ENCODE assay signal across 12 cellular contexts in the genomic region with DNA sequence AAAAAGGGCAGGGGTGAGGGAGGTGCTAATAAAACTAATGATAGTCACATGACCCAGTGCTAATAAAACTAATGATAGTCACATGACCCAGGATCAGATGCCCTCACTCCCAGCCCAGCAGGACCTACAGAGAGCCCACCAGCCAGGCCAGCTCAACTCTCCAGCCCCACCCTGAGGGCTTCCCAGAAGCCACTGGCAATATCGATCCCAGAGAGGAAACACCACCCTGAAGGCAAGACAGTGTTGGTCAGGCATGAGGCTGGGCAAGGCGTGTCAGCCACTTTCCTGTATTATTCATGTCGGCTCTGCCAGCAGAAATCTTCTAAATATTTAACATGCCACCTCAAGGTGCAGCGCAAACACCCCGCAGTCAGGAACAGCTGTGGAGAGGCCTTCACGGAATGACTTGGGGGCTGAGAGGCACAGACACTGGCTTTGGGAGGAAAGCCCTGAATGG. TPM values are rescaled to one million over a fixed set of nuclear protein-coding genes. Genes with fewer than 3 reads are reported as not detected.
A peak's percentile ranks its signal among the peaks of the same experiment; 100 is the strongest.
DNase-seq lines count a peak whose midpoint lies in the region; ATAC-seq, FAIRE-seq and TF ChIP-seq lines count a peak whose summit lies in the region.
"Had no signal": no experiment of that assay in that cellular context is flagged by ENCODE, and none has a peak within 500 bp of the region (broad histone marks: within the 10 kb centered on the region; RNA-seq: fewer than 3 reads in every experiment).

No MANE protein-coding gene starts in this region.

- TF ChIP-seq POLR2A in A549 (IDR thresholded peaks at IDR 0.05; ENCODE audit: low read length) = no peak

- CTCF ChIA-PET in A549 (lab: Yijun Ruan, JAX) = no interaction called here
- CTCF ChIA-PET in CD8-positive, alpha-beta T cell (lab: Charles Lee) = interaction anchor here (1.3 kb wide), 1 partner anchor 16 kb away, joined by 3 read pairs; no protein-coding TSS in a partner anchor

- peaks cover 47% of the 10 kb centered on the region for H3K27me3 Mint-ChIP-seq in CD8-positive, alpha-beta T cell (ENCODE audit: low read depth)
- peaks cover 65% of the 10 kb centered on the region for H3K27me3 Mint-ChIP-seq in activated naive CD8-positive, alpha-beta T cell treated with anti-CD3 and anti-CD28 coated beads, Interleukin-2, amount 10 ng/mL, durations not matched to agents 7 days and 5 days

- peak overlapping the region; percentile 96; the same call in 1 of the 3 replicates for H3K4me2 ChIP-seq in A549

- no peak overlapping the region for H3K27ac Mint-ChIP-seq in CD8-positive, alpha-beta T cell
- H3K27ac Mint-ChIP-seq in activated naive CD8-positive, alpha-beta T cell treated with anti-CD3 and anti-CD28 coated beads, Interleukin-2, amount 10 ng/mL, durations not matched to agents 7 days and 5 days = no peak overlapping the region

- H3K27ac ChIP-seq in A549 = no peak overlapping the region
- H3K27ac ChIP-seq in CD8-positive, alpha-beta T cell (ENCODE audit: low read depth, low read length) = no peak overlapping the region
- no peak overlapping the region for H3K27ac ChIP-seq in effector memory CD4-positive, alpha-beta T cell (ENCODE audit: insufficient read depth, low read length, poor library complexity, severe bottlenecking)
- H3K27ac ChIP-seq: upper lobe of left lung had no signal

- peaks cover 2% of the 10 kb centered on the region for H3K9me3 Mint-ChIP-seq in CD8-positive, alpha-beta T cell
- peaks cover 2% of the 10 kb centered on the region for H3K9me3 Mint-ChIP-seq in activated naive CD8-positive, alpha-beta T cell treated with anti-CD3 and anti-CD28 coated beads, Interleukin-2, amount 10 ng/mL, durations not matched to agents 7 days and 5 days

- no peak for TF ChIP-seq CTCF in A549 (IDR thresholded peaks at IDR 0.05)
- no peak for TF ChIP-seq CTCF in CD8-positive, alpha-beta T cell (IDR thresholded peaks at IDR 0.05)

- no peak for FAIRE-seq in A549 (lab: Jason Lieb, UNC)

- WGBS in A549 (ENCODE audit: missing lambda C conversion rate) = 40% methylated on average over 6 of the region's 6 CpGs

- peaks cover 9% of the 10 kb centered on the region for H3K27me3 ChIP-seq in CD8-positive, alpha-beta T cell (ENCODE audit: insufficient read depth, low read length)
- H3K27me3 ChIP-seq in effector memory CD4-positive, alpha-beta T cell (replicated peaks; ENCODE audit: control insufficient read depth, insufficient read depth, low read length, poor library complexity, severe bottlenecking) = peaks cover 35% of the 10 kb centered on the region

- TF ChIP-seq EP300 in A549 (IDR thresholded peaks at IDR 0.05) = no peak

- H3K4me1 Mint-ChIP-seq in CD8-positive, alpha-beta T cell (ENCODE audit: low read depth) = peaks cover 20% of the 10 kb centered on the region
- H3K4me1 Mint-ChIP-seq in activated naive CD8-positive, alpha-beta T cell treated with anti-CD3 and anti-CD28 coated beads, Interleukin-2, amount 10 ng/mL, durations not matched to agents 7 days and 5 days = peaks cover 9% of the 10 kb centered on the region

- DNase-seq in A549 (ENCODE audit: low read depth in 1 of 2, low spot score in 1 of 2) (no peak), myocyte (ENCODE audit: low read depth) (peak; percentile 77), sciatic nerve (ENCODE audit: low spot score) (no peak), globus pallidus (ENCODE audit: low spot score) (no peak)
- DNase-seq in CD8-positive, alpha-beta T cell = no peak
- DNase-seq in activated naive CD8-positive, alpha-beta T cell treated with anti-CD3 and anti-CD28 coated beads, Interleukin-2, amount 10 ng/mL, durations not matched to agents 7 days and 5 days = no peak
- no peak for DNase-seq in effector memory CD4-positive, alpha-beta T cell
- DNase-seq: activated gamma-delta T cell; effector CD4-positive, alpha-beta T cell; NCI-H1048; upper lobe of left lung had no signal

- intact Hi-C loops in CD8-positive, alpha-beta T cell (cut with DNase I, micrococcal nuclease) = no loop called here
- intact Hi-C loops in sciatic nerve (cut with DNase I) = no loop called here

- H3K4me1 ChIP-seq in A549 = peaks cover 17% of the 10 kb centered on the region
- peaks cover 6% of the 10 kb centered on the region for H3K4me1 ChIP-seq in CD8-positive, alpha-beta T cell (ENCODE audit: insufficient read depth, low read length)
- H3K4me1 ChIP-seq in effector memory CD4-positive, alpha-beta T cell (ENCODE audit: control insufficient read depth, insufficient read depth, low read length, poor library complexity, severe bottlenecking) = peaks cover 5% of the 10 kb centered on the region

- no peak for ATAC-seq in A549
- no peak for ATAC-seq in CD8-positive, alpha-beta T cell
- ATAC-seq in activated naive CD8-positive, alpha-beta T cell treated with anti-CD3 and anti-CD28 coated beads, Interleukin-2, amount 10 ng/mL, durations not matched to agents 7 days and 5 days (ENCODE audit: low read depth) = no peak
- ATAC-seq in GM21367 (IDR thresholded peaks at IDR 0.05; ENCODE audit: unreplicated experiment) = no peak
- ATAC-seq in sciatic nerve = no peak

- peaks cover under 1% of the 10 kb centered on the region for H3K36me3 Mint-ChIP-seq in CD8-positive, alpha-beta T cell
- H3K36me3 Mint-ChIP-seq in activated naive CD8-positive, alpha-beta T cell treated with anti-CD3 and anti-CD28 coated beads, Interleukin-2, amount 10 ng/mL, durations not matched to agents 7 days and 5 days = peaks cover 3% of the 10 kb centered on the region

- no peak overlapping the region for H3K4me3 ChIP-seq in A549
- no peak overlapping the region for H3K4me3 ChIP-seq in CD8-positive, alpha-beta T cell (ENCODE audit: low read depth, low read length)
- H3K4me3 ChIP-seq in effector memory CD4-positive, alpha-beta T cell (ENCODE audit: insufficient read depth, low read depth, low read length, poor library complexity, severe bottlenecking) = no peak overlapping the region

- no peak for TF ChIP-seq RAD21 in A549 (conservative IDR thresholded peaks at IDR 0.05 in 1 of 2, IDR thresholded peaks at IDR 0.05 in 1 of 2)

- H3K4me3 Mint-ChIP-seq in CD8-positive, alpha-beta T cell = peak overlapping the region; percentile 72
- peak overlapping the region; percentile 75 for H3K4me3 Mint-ChIP-seq in activated naive CD8-positive, alpha-beta T cell treated with anti-CD3 and anti-CD28 coated beads, Interleukin-2, amount 10 ng/mL, durations not matched to agents 7 days and 5 days

- peaks cover 9% of the 10 kb centered on the region; the same call in 2 of the 3 replicates for H3K9me3 ChIP-seq in A549
- H3K9me3 ChIP-seq in CD8-positive, alpha-beta T cell (ENCODE audit: low read length) = peaks cover under 1% of the 10 kb centered on the region
- H3K9me3 ChIP-seq in effector memory CD4-positive, alpha-beta T cell (ENCODE audit: control insufficient read depth, low read length) = no peaks in the 10 kb centered on the region
- H3K9me3 ChIP-seq: upper lobe of left lung had no signal

- POLR2A ChIA-PET in A549 (lab: Yijun Ruan, JAX) = no interaction called here
- POLR2A ChIA-PET in CD8-positive, alpha-beta T cell (lab: Charles Lee) = no interaction called here
- POLR2A ChIA-PET in activated naive CD8-positive, alpha-beta T cell treated with anti-CD3 and anti-CD28 coated beads, Interleukin-2, amount 10 ng/mL, durations not matched to agents 7 days and 5 days (lab: Charles Lee) = no interaction called here

- H3K36me3 ChIP-seq in CD8-positive, alpha-beta T cell (ENCODE audit: insufficient read depth, low read length) = no peaks in the 10 kb centered on the region
- no peaks in the 10 kb centered on the region for H3K36me3 ChIP-seq in effector memory CD4-positive, alpha-beta T cell (ENCODE audit: control insufficient read depth, insufficient read depth, low read length)
- H3K36me3 ChIP-seq: upper lobe of left lung had no signal

TF ChIP-seq in A549, 52 proteins besides CTCF, POLR2A, EP300 and RAD21:
- TF ChIP-seq RFX5 (IDR thresholded peaks at IDR 0.05) (no peak), MAZ (IDR thresholded peaks at IDR 0.05; ENCODE audit: borderline replicate concordance, low read depth, low read length) (no peak), ESRRA (IDR thresholded peaks at IDR 0.05; ENCODE audit: borderline replicate concordance, low read length) (no peak), FOSL2 (IDR thresholded peaks at IDR 0.05) (no peak), FOSL2 (CRISPR knock-in tag; IDR thresholded peaks at IDR 0.05) (no peak)
- TF ChIP-seq, protein P1, sequence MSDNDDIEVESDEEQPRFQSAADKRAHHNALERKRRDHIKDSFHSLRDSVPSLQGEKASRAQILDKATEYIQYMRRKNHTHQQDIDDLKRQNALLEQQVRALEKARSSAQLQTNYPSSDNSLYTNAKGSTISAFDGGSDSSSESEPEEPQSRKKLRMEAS (IDR thresholded peaks at IDR 0.05) = no peak
- TF ChIP-seq, protein P2, sequence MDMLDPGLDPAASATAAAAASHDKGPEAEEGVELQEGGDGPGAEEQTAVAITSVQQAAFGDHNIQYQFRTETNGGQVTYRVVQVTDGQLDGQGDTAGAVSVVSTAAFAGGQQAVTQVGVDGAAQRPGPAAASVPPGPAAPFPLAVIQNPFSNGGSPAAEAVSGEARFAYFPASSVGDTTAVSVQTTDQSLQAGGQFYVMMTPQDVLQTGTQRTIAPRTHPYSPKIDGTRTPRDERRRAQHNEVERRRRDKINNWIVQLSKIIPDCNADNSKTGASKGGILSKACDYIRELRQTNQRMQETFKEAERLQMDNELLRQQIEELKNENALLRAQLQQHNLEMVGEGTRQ (IDR thresholded peaks at IDR 0.05) = peak; percentile 79
TF ChIP-seq in A549: peak in this region for 1.

RNA-seq across cellular contexts. Expression of a gene that starts 1.5 kb away (rescaled TPM):
- polyA plus RNA-seq in A549 (2011; rRNA removed) = 0.30 and 0.37 TPM in 2 replicates
- 0.26 and 0.49 TPM in 2 replicates for polyA plus RNA-seq in A549 (2012; cell fraction: cytosol; rRNA removed)
- polyA plus RNA-seq in A549 (2012; cell fraction: nucleus; rRNA removed) = 0.10 and 0.37 TPM in 2 replicates
- polyA plus RNA-seq in A549 (2017; fragmentation: RNase III; extraction: RNeasy Plus Mini Kit Qiagen cat#74134 plus additional on column Dnase treatment) = 0.36 to 0.52 TPM (median 0.45 TPM) in 3 replicates
- 0.29 TPM in 1 of 2 replicates, not detected in the other for polyA minus RNA-seq in A549 (2011; rRNA and poly(A)+ RNA removed)
- not detected for total RNA-seq in CD8-positive, alpha-beta T cell
- total RNA-seq in activated naive CD8-positive, alpha-beta T cell treated with anti-CD3 and anti-CD28 coated beads, Interleukin-2, amount 10 ng/mL, durations not matched to agents 7 days and 5 days = under 1 TPM in 1 of 2 experiments, not detected in 1; 0.11 TPM
- 67.8 and 90.1 TPM in 2 replicates for total RNA-seq in myocyte
- 23.3 TPM for polyA plus RNA-seq in myocyte (2012)
- total RNA-seq in sciatic nerve = 0.98 TPM

Comparison
In these comparisons a context has a peak if more than half of its experiments do, and no peak if none do; other contexts are left out.
1. RNA of a gene that starts 1.5 kb away (total RNA-seq): 67.8 to 90.1 TPM in myocyte; 0.98 TPM in sciatic nerve (single experiment), 0.11 TPM in activated naive CD8-positive, alpha-beta T cell treated with anti-CD3 and anti-CD28 coated beads, Interleukin-2, amount 10 ng/mL, durations not matched to agents 7 days and 5 days and not detected in CD8-positive, alpha-beta T cell; every median in the first group is over 10 times any median in the second.